Comparison of ENCODE assay signal across 21 cellular contexts in the genomic region with DNA sequence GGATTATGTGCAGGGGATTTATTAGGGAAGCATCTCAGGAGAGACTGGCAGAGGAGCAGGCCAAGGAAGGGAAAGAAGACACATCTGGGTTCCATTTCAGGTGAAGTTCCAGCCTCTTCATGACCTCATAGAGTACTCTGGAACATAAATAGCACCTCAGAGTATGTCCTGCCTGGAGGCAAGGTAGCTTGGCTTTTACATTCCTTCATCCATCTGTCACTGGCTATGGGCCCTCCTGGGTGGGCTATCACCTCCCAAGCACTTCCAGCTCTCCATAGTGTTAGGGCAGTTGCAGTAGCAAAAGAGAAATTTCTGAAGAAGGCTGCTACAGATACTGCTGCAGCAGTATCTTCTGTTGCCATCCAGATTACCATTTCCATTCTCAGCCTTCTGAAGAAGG.
DNase-seq lines count a peak whose midpoint lies in the region; TF ChIP-seq lines count a peak whose summit lies in the region.
"Had no signal": no experiment of that assay in that cellular context is flagged by ENCODE, and none has a peak within 500 bp of the region (broad histone marks: within the 10 kb centered on the region; RNA-seq: fewer than 3 reads in every experiment).

No MANE protein-coding gene starts in this region.

- dilution Hi-C loops in mammary epithelial cell (cut with HindIII; ENCODE audit: low sequenced_read_pairs): no loop called here

- H3K4me3 Mint-ChIP-seq in CD14-positive monocyte: no peak overlapping the region
- H3K4me3 Mint-ChIP-seq: B cell; CD4-positive, alpha-beta T cell; CD8-positive, alpha-beta memory T cell; GM23338; HFFc6 had no signal

- TF ChIP-seq POLR2A in breast epithelium (IDR thresholded peaks at IDR 0.05): no peak

- H3K4me2 ChIP-seq in mammary epithelial cell (ENCODE audit: insufficient read depth, low read depth, low read length): no peak overlapping the region
- H3K4me2 ChIP-seq in mesenchymal stem cell (ENCODE audit: low read length, poor library complexity, severe bottlenecking): no peak overlapping the region
- peak overlapping the region; percentile 2 for H3K4me2 ChIP-seq in parathyroid adenoma (ENCODE audit: low read length)
- H3K4me2 ChIP-seq: BLaER1, GM23338 had no signal

- H3K9me3 Mint-ChIP-seq in CD14-positive monocyte: no peaks in the 10 kb centered on the region
- H3K9me3 Mint-ChIP-seq: CD4-positive, alpha-beta T cell; CD8-positive, alpha-beta memory T cell; GM23338; HFFc6 had no signal

- H3K4me3 ChIP-seq in mammary epithelial cell (replicated peaks in 1 of 3; ENCODE audit: insufficient read depth in 1 of 3, low read depth in 2 of 3, low read length in 3 of 3): no peak overlapping the region
- no peak overlapping the region for H3K4me3 ChIP-seq in breast epithelium
- no peak overlapping the region for H3K4me3 ChIP-seq in mesenchymal stem cell (ENCODE audit: insufficient read depth in 1 of 2, low read depth in 1 of 2, low read length in 2 of 2)
- H3K4me3 ChIP-seq in parathyroid adenoma (ENCODE audit: low read depth, low read length): no peak overlapping the region
- H3K4me3 ChIP-seq: BLaER1, GM23338, HAP-1 had no signal

- H3K27me3 Mint-ChIP-seq in CD14-positive monocyte (ENCODE audit: low read depth in 3 of 3): peaks cover 0 to 2% (median 0%) of the 10 kb centered on the region in 3 donors
- H3K27me3 Mint-ChIP-seq: B cell; CD4-positive, alpha-beta T cell; CD8-positive, alpha-beta memory T cell had no signal

- H3K18ac ChIP-seq in mesenchymal stem cell (ENCODE audit: low read depth in 1 of 2, low read length in 2 of 2): no peak overlapping the region

- H3K27me3 ChIP-seq in mammary epithelial cell (ENCODE audit: insufficient read depth, low read length) (no peaks in the 10 kb centered on the region), breast epithelium (no peaks in the 10 kb centered on the region), mesenchymal stem cell (ENCODE audit: control insufficient read depth in 1 of 2, insufficient read depth in 1 of 2, low read length in 2 of 2) (no peaks in the 10 kb centered on the region), parathyroid adenoma (ENCODE audit: control insufficient read depth, insufficient read depth, low read length) (no peaks in the 10 kb centered on the region)
- H3K27me3 ChIP-seq: BLaER1 had no signal

- H3K14ac ChIP-seq in mesenchymal stem cell (ENCODE audit: low read length in 2 of 2): no peak overlapping the region

- H2AFZ ChIP-seq in mammary epithelial cell (ENCODE audit: low read depth, low read length) (peak overlapping the region; percentile 51), mesenchymal stem cell (ENCODE audit: low read depth, low read length) (no peak overlapping the region), parathyroid adenoma (peak overlapping the region; percentile 26)
- H2AFZ ChIP-seq: GM23338 had no signal

- no peak overlapping the region for H2AK5ac ChIP-seq in mesenchymal stem cell (ENCODE audit: low read length, severe bottlenecking)

- H4K8ac ChIP-seq in mesenchymal stem cell (ENCODE audit: low read length): no peak overlapping the region

- H3K9ac ChIP-seq in mammary epithelial cell (ENCODE audit: insufficient read depth, low read length) (no peak overlapping the region), mesenchymal stem cell (ENCODE audit: low read length) (no peak overlapping the region), parathyroid adenoma (no peak overlapping the region)
- H3K9ac ChIP-seq: BLaER1 had no signal

- peaks cover 24% of the 10 kb centered on the region for H3K4me1 Mint-ChIP-seq in CD14-positive monocyte
- H3K4me1 Mint-ChIP-seq: B cell had no signal

- H3K4me1 ChIP-seq in mammary epithelial cell (ENCODE audit: insufficient read depth, low read length) (peaks cover 3% of the 10 kb centered on the region), breast epithelium (peaks cover 0 to 9% of the 10 kb centered on the region in 2 donors), mesenchymal stem cell (ENCODE audit: control insufficient read depth, insufficient read depth, low read depth, low read length) (no peaks in the 10 kb centered on the region), parathyroid adenoma (peaks cover 72% of the 10 kb centered on the region)
- H3K4me1 ChIP-seq: HAP-1 had no signal

- H3K79me1 ChIP-seq in mesenchymal stem cell (replicated peaks; ENCODE audit: low read length, poor library complexity, severe bottlenecking): no peaks in the 10 kb centered on the region

- no peaks in the 10 kb centered on the region for H4K20me1 ChIP-seq in mammary epithelial cell (ENCODE audit: insufficient read depth, low read length)
- H4K20me1 ChIP-seq: BLaER1 had no signal

- no peak overlapping the region for H2BK12ac ChIP-seq in mesenchymal stem cell (ENCODE audit: low read length in 2 of 2)

- BruUV-seq in mammary epithelial cell (replicated peaks; lab: Mats Ljungman, UMichigan): no TSS peak

- no peak overlapping the region for H3K27ac Mint-ChIP-seq in CD14-positive monocyte
- H3K27ac Mint-ChIP-seq: B cell; CD4-positive, alpha-beta T cell; CD8-positive, alpha-beta memory T cell; GM23338; HFFc6 had no signal

- no peak for TF ChIP-seq CTCF in mammary epithelial cell (conservative IDR thresholded peaks at IDR 0.05 in 1 of 2, IDR thresholded peaks at IDR 0.05 in 1 of 2; ENCODE audit: extremely low read depth in 1 of 2, insufficient read depth in 1 of 2, low read depth in 1 of 2, low read length in 2 of 2)
- no peak for TF ChIP-seq CTCF in breast epithelium (IDR thresholded peaks at IDR 0.05)
- TF ChIP-seq CTCF in parathyroid adenoma (IDR thresholded peaks at IDR 0.05): no peak
- no peak for TF ChIP-seq CTCF in CD14-positive monocyte (IDR thresholded peaks at IDR 0.05)

- H2BK120ac ChIP-seq in mesenchymal stem cell (ENCODE audit: low read depth, low read length): no peak overlapping the region

- in situ Hi-C loops in mammary epithelial cell (cut with MboI; ENCODE audit: low sequenced_read_pairs in 2 of 2): no loop called here

- H3K79me2 ChIP-seq in mammary epithelial cell (ENCODE audit: insufficient read depth, low read length): no peaks in the 10 kb centered on the region
- H3K79me2 ChIP-seq in parathyroid adenoma: peaks cover 23% of the 10 kb centered on the region

- H3K23ac ChIP-seq in mesenchymal stem cell (ENCODE audit: low read length in 2 of 2): peak overlapping the region in 1 of 2 experiments; percentile 32

- no peaks in the 10 kb centered on the region for H3K36me3 ChIP-seq in mammary epithelial cell (ENCODE audit: insufficient read depth, low read length)
- no peaks in the 10 kb centered on the region for H3K36me3 ChIP-seq in breast epithelium
- H3K36me3 ChIP-seq in mesenchymal stem cell (ENCODE audit: control insufficient read depth in 1 of 2, insufficient read depth in 2 of 2, low read depth in 1 of 2, low read length in 2 of 2): no peaks in the 10 kb centered on the region
- H3K36me3 ChIP-seq in parathyroid adenoma (ENCODE audit: control insufficient read depth, insufficient read depth, low read length): peaks cover 4% of the 10 kb centered on the region
- H3K36me3 ChIP-seq: BLaER1, HAP-1 had no signal

- CTCF ChIA-PET in mammary epithelial cell (lab: Charles Lee; ENCODE audit: low non-redundant PET): no interaction called here

- DNase-seq in mammary epithelial cell (no peak), breast epithelium (ENCODE audit: low spot score in 2 of 2) (no peak), NCI-H69 (lab: John Stamatoyannopoulos, UW) (peak; percentile 22), mesenchymal stem cell (no peak), CD14-positive monocyte (ENCODE audit: low spot score) (no peak), ureter (ENCODE audit: low spot score) (no peak)
- DNase-seq in stimulated activated CD4-positive, alpha-beta T cell treated with anti-CD3 and anti-CD28 coated beads, Interleukin-15, amount 100 ng/mL, for 24 hours: no peak
- DNase-seq: CD4-positive, alpha-beta T cell; CD8-positive, alpha-beta memory T cell; DMS 273 treated with DMSO at 0.1 percent for 48 hours; DMS79; EL; GF-D8; HFFc6 had no signal

- H3K4ac ChIP-seq in mesenchymal stem cell (ENCODE audit: low read depth in 1 of 2, low read length in 2 of 2): no peak overlapping the region

- H2BK5ac ChIP-seq in mesenchymal stem cell (ENCODE audit: low read depth, low read length, poor library complexity, severe bottlenecking): no peak overlapping the region

- peaks cover 0 to 3% of the 10 kb centered on the region in 2 donors for H3K36me3 Mint-ChIP-seq in CD14-positive monocyte
- H3K36me3 Mint-ChIP-seq: CD8-positive, alpha-beta memory T cell had no signal

- H2BK15ac ChIP-seq in mesenchymal stem cell (ENCODE audit: low read depth, poor library complexity, severe bottlenecking): peak overlapping the region; percentile 6

- intact Hi-C loops in mammary epithelial cell (cut with micrococcal nuclease): no loop called here
- intact Hi-C loops in breast epithelium (cut with DNase I; ENCODE audit: low total_unique reads): no loop called here
- intact Hi-C loops in CD14-positive monocyte (cut with micrococcal nuclease): no loop called here

- H3K27ac ChIP-seq in mammary epithelial cell (ENCODE audit: insufficient read depth, low read depth, low read length) (no peak overlapping the region), breast epithelium (no peak overlapping the region), mesenchymal stem cell (ENCODE audit: low read length, poor library complexity, severe bottlenecking) (no peak overlapping the region), parathyroid adenoma (peak overlapping the region; percentile 80)
- H3K27ac ChIP-seq: 22Rv1, BLaER1, C4-2B had no signal

- H4K91ac ChIP-seq in mesenchymal stem cell (ENCODE audit: low read length): no peak overlapping the region

- H3K9me3 ChIP-seq in mammary epithelial cell (replicated peaks; ENCODE audit: insufficient read depth, low read length): no peaks in the 10 kb centered on the region
- no peaks in the 10 kb centered on the region for H3K9me3 ChIP-seq in breast epithelium
- no peaks in the 10 kb centered on the region for H3K9me3 ChIP-seq in mesenchymal stem cell (ENCODE audit: control insufficient read depth, low read length)
- H3K9me3 ChIP-seq in parathyroid adenoma (ENCODE audit: control insufficient read depth, low read length): peaks cover 5% of the 10 kb centered on the region
- H3K9me3 ChIP-seq: HAP-1 had no signal
